Comparison of ENCODE assay signal across 10 cellular contexts in genomic region chr17:40325156-40326013, GRCh38. TPM values are rescaled to one million over a fixed set of nuclear protein-coding genes. Genes with fewer than 3 reads are reported as not detected.
DNase-seq lines count a peak whose midpoint lies in the region; TF ChIP-seq lines count a peak whose summit lies in the region.
"Had no signal": no experiment of that assay in that cellular context is flagged by ENCODE, and none has a peak within 500 bp of the region (broad histone marks: within the 10 kb centered on the region; RNA-seq: fewer than 3 reads in every experiment).

No MANE protein-coding gene starts in this region.

- no peak for TF ChIP-seq CTCF in GM06990 (IDR thresholded peaks at IDR 0.05; ENCODE audit: insufficient read depth, low read length, poor library complexity, severe bottlenecking)
- no peak for TF ChIP-seq CTCF in endodermal cell (conservative IDR thresholded peaks at IDR 0.05)
- no peak for TF ChIP-seq CTCF in brain microvascular endothelial cell (IDR thresholded peaks at IDR 0.05; ENCODE audit: low read depth, low read length, missing control alignments)

- no peaks in the 10 kb centered on the region for H3K27me3 Mint-ChIP-seq in dendritic cell treated with granulocyte-macrophage colony-stimulating factor and Interleukin-4, amounts not matched to agents 40 ng/mL and 50 ng/mL, for 4 days
- H3K27me3 Mint-ChIP-seq in endodermal cell (ENCODE audit: insufficient read depth), result no peaks in the 10 kb centered on the region

- peak overlapping the region; percentile 55 for H3K4me3 Mint-ChIP-seq in dendritic cell treated with granulocyte-macrophage colony-stimulating factor and Interleukin-4, amounts not matched to agents 40 ng/mL and 50 ng/mL, for 4 days
- no peak overlapping the region for H3K4me3 Mint-ChIP-seq in endodermal cell

- H3K4me1 ChIP-seq in NT2/D1 (ENCODE audit: insufficient read depth, insufficient read length), result peaks cover 31% of the 10 kb centered on the region
- peaks cover 12% of the 10 kb centered on the region for H3K4me1 ChIP-seq in endodermal cell (ENCODE audit: control insufficient read depth, insufficient read depth, low read length)

- intact Hi-C loops in dendritic cell treated with granulocyte-macrophage colony-stimulating factor and Interleukin-4, amounts not matched to agents 40 ng/mL and 50 ng/mL, for 4 days (cut with micrococcal nuclease), result no loop called here
- intact Hi-C loops in posterior vena cava (cut with DNase I), result no loop called here

- no peaks in the 10 kb centered on the region for H3K9me3 ChIP-seq in NT2/D1 (ENCODE audit: insufficient read depth, low read length)
- no peaks in the 10 kb centered on the region for H3K9me3 ChIP-seq in endodermal cell (ENCODE audit: control insufficient read depth, low read length)

- peaks cover 98% of the 10 kb centered on the region for H3K4me1 Mint-ChIP-seq in dendritic cell treated with granulocyte-macrophage colony-stimulating factor and Interleukin-4, amounts not matched to agents 40 ng/mL and 50 ng/mL, for 4 days (ENCODE audit: low read depth)
- peaks cover 24% of the 10 kb centered on the region for H3K4me1 Mint-ChIP-seq in endodermal cell

- H3K36me3 Mint-ChIP-seq in dendritic cell treated with granulocyte-macrophage colony-stimulating factor and Interleukin-4, amounts not matched to agents 40 ng/mL and 50 ng/mL, for 4 days (ENCODE audit: low read depth), result peaks cover 33% of the 10 kb centered on the region
- H3K36me3 Mint-ChIP-seq in endodermal cell (ENCODE audit: low read depth), result no peaks in the 10 kb centered on the region

- H3K27me3 ChIP-seq in GM06990 (replicated peaks; ENCODE audit: control insufficient read depth, insufficient read depth, low read length), result no peaks in the 10 kb centered on the region
- H3K27me3 ChIP-seq in NT2/D1 (ENCODE audit: insufficient read depth, insufficient read length), result no peaks in the 10 kb centered on the region
- H3K27me3 ChIP-seq in endodermal cell (ENCODE audit: control insufficient read depth, insufficient read depth, low read length, poor library complexity, severe bottlenecking), result no peaks in the 10 kb centered on the region
- no peaks in the 10 kb centered on the region for H3K27me3 ChIP-seq in brain microvascular endothelial cell (replicated peaks)

- in situ Hi-C loops in brain microvascular endothelial cell (cut with HindIII; ENCODE audit: low pct_ligation_motif_present, low sequenced_read_pairs), result no loop called here

- H3K36me3 ChIP-seq in GM06990 (ENCODE audit: control insufficient read depth, insufficient read depth, low read length), result no peaks in the 10 kb centered on the region
- H3K36me3 ChIP-seq in NT2/D1 (ENCODE audit: insufficient read depth, insufficient read length, low read length), result peaks cover 3% of the 10 kb centered on the region
- no peaks in the 10 kb centered on the region for H3K36me3 ChIP-seq in endodermal cell (ENCODE audit: control insufficient read depth, insufficient read depth, low read length)
- no peaks in the 10 kb centered on the region for H3K36me3 ChIP-seq in brain microvascular endothelial cell (replicated peaks)
- H3K36me3 ChIP-seq: WERI-Rb-1 had no signal

- peak overlapping the region; percentile 5 for H3K9ac ChIP-seq in NT2/D1 (ENCODE audit: insufficient read length, low read depth)
- no peak overlapping the region for H3K9ac ChIP-seq in endodermal cell (ENCODE audit: extremely low read depth, low read length, poor library complexity, severe bottlenecking)

- no peak overlapping the region for H3K27ac ChIP-seq in endodermal cell (ENCODE audit: low read depth, low read length)
- no peak overlapping the region for H3K27ac ChIP-seq in brain microvascular endothelial cell
- H3K27ac ChIP-seq: WERI-Rb-1 had no signal

- no peaks in the 10 kb centered on the region for H3K9me3 Mint-ChIP-seq in dendritic cell treated with granulocyte-macrophage colony-stimulating factor and Interleukin-4, amounts not matched to agents 40 ng/mL and 50 ng/mL, for 4 days
- H3K9me3 Mint-ChIP-seq in endodermal cell, result no peaks in the 10 kb centered on the region

- peak overlapping the region; percentile 96 for H3K27ac Mint-ChIP-seq in dendritic cell treated with granulocyte-macrophage colony-stimulating factor and Interleukin-4, amounts not matched to agents 40 ng/mL and 50 ng/mL, for 4 days
- no peak overlapping the region for H3K27ac Mint-ChIP-seq in endodermal cell

- H3K4me3 ChIP-seq in GM06990 (replicated peaks; ENCODE audit: low read depth, low read length) (peak overlapping the region; percentile 39), NT2/D1 (ENCODE audit: insufficient read length, low read depth) (no peak overlapping the region), endodermal cell (ENCODE audit: low read length) (no peak overlapping the region), brain microvascular endothelial cell (ENCODE audit: low read depth, low read length) (no peak overlapping the region)

- 88 to 92% methylated on average over 7 to 11 of the region's 13 CpGs for WGBS in endodermal cell (ENCODE audit: insufficient coverage in 1 of 2, insufficient read length in 1 of 2), 2 experiments

- DNase-seq in GM06990 (ENCODE audit: extremely low read depth, insufficient read length) (no peak), NT2/D1 (ENCODE audit: low read depth, low spot score) (no peak), posterior vena cava (ENCODE audit: low spot score) (peak; percentile 65), NCI-H524 (lab: John Stamatoyannopoulos, UW) (no peak), hepatic stellate cell (ENCODE audit: low spot score) (no peak), endodermal cell (no peak), brain microvascular endothelial cell (no peak)
- DNase-seq: GDM1, WERI-Rb-1 had no signal

RNA-seq across cellular contexts. Expression of gene RARA, which starts 16.4 kb away (rescaled TPM):
- total RNA-seq in posterior vena cava (10 to 100 TPM; 47.5 to 54.5 TPM), endodermal cell (10 to 100 TPM; 22.7 to 27.6 TPM)
- polyA plus RNA-seq in endodermal cell (2013, experiment 1 of 2), result 51.2 TPM
- polyA plus RNA-seq in endodermal cell (2013, experiment 2 of 2), result 49.4 TPM

RNA-seq across cellular contexts. Expression of gene CDC6, which starts 37.7 kb away (rescaled TPM):
- total RNA-seq in posterior vena cava, result 1 to 10 TPM; 1.4 to 2.5 TPM
- 10 to 100 TPM; 88.4 to 95.4 TPM for total RNA-seq in endodermal cell
- polyA plus RNA-seq in endodermal cell (2013, experiment 1 of 2), result 37.8 TPM
- 33.8 TPM for polyA plus RNA-seq in endodermal cell (2013, experiment 2 of 2)

RNA-seq across cellular contexts. Expression of gene GJD3, which starts 39.2 kb away (rescaled TPM):
- total RNA-seq in posterior vena cava, result under 1 TPM; 0.79 to 1.00 TPM
- total RNA-seq in endodermal cell, result not detected
- polyA plus RNA-seq in endodermal cell (2013, experiment 1 of 2), result not detected
- not detected for polyA plus RNA-seq in endodermal cell (2013, experiment 2 of 2)

Comparison
In these comparisons a context has a peak if more than half of its experiments do, and no peak if none do; other contexts are left out.
1. RNA of gene CDC6, which starts 37.7 kb away (total RNA-seq): 88.4 to 95.4 TPM in endodermal cell; 1.4 to 2.5 TPM in posterior vena cava; every median in the first group is over 10 times any median in the second.